19 cellular contexts compared by ENCODE assay signal in genomic region chr3:11020764-11021163, GRCh38. TPM values are rescaled to one million over a fixed set of nuclear protein-coding genes. Genes with fewer than 3 reads are reported as not detected.
DNase-seq lines count a peak whose midpoint lies in the region; TF ChIP-seq lines count a peak whose summit lies in the region.
"Had no signal": no experiment of that assay in that cellular context is flagged by ENCODE, and none has a peak within 500 bp of the region (broad histone marks: within the 10 kb centered on the region; RNA-seq: fewer than 3 reads in every experiment).

No MANE protein-coding gene starts in this region.

- no peak for TF ChIP-seq POLR2A in vagina (IDR thresholded peaks at IDR 0.05)

- H3K27ac ChIP-seq in caudate nucleus (ENCODE audit: low read depth, low read length), result peak overlapping the region; percentile 68
- peak overlapping the region; percentile 71 for H3K27ac ChIP-seq in layer of hippocampus (ENCODE audit: low read depth, low read length)
- no peak overlapping the region for H3K27ac ChIP-seq in vagina
- H3K27ac ChIP-seq: C4-2B, HL-60 had no signal

- H3K4me3 ChIP-seq in vagina, result no peak overlapping the region

- no peaks in the 10 kb centered on the region for H3K36me3 ChIP-seq in vagina

- no peak for TF ChIP-seq CTCF in vagina (IDR thresholded peaks at IDR 0.05)

- no peaks in the 10 kb centered on the region for H3K9me3 ChIP-seq in vagina
- H3K9me3 ChIP-seq: Caco-2 had no signal

- DNase-seq in caudate nucleus (lab: John Stamatoyannopoulos, UW) (no peak), posterior vena cava (ENCODE audit: low spot score) (peak; percentile 17), vagina (ENCODE audit: extremely low spot score in 2 of 2) (no peak), DMS153 (lab: John Stamatoyannopoulos, UW) (no peak), AG20443 (ENCODE audit: low spot score) (no peak)
- DNase-seq in activated CD4-positive, CD25-positive, alpha-beta regulatory T cell (lab: John Stamatoyannopoulos, UW), result no peak
- DNase-seq: ACHN; AML-193; Caco-2; CD4-positive, alpha-beta T cell; DMS79 treated with DMSO at 0.1 percent for 48 hours; GF-D8; GOT3; HFFc6; IMR-90 had no signal

- H3K4me1 ChIP-seq in vagina, result no peaks in the 10 kb centered on the region
- H3K4me1 ChIP-seq: Caco-2 had no signal

- intact Hi-C loops in posterior vena cava (cut with DNase I), result no loop called here
- intact Hi-C loops in vagina (cut with DNase I), result no loop called here

- no peaks in the 10 kb centered on the region for H3K27me3 ChIP-seq in layer of hippocampus (ENCODE audit: control insufficient read depth, insufficient read depth, low read length)
- H3K27me3 ChIP-seq in vagina, result no peaks in the 10 kb centered on the region

RNA-seq across cellular contexts. Expression of gene SLC6A1, which starts 28.2 kb away (rescaled TPM):
- total RNA-seq in posterior vena cava (1 to 10 TPM; 1.2 to 1.3 TPM), vagina (2.0 TPM)
- total RNA-seq: Caco-2; CD4-positive, alpha-beta T cell; HFFc6; HT1080; IMR-90 had no signal
